Comparison of ENCODE assay signal across 8 cellular contexts in genomic region chr7:42745357-42746022, GRCh38.
DNase-seq lines count a peak whose midpoint lies in the region; ATAC-seq and TF ChIP-seq lines count a peak whose summit lies in the region.

No MANE protein-coding gene starts in this region.

- H3K9me3 ChIP-seq in prostate gland: no peaks in the 10 kb centered on the region

- H3K4me1 Mint-ChIP-seq in neural crest cell: peaks cover 29% of the 10 kb centered on the region

- no peaks in the 10 kb centered on the region for H3K27me3 ChIP-seq in prostate gland (replicated peaks; ENCODE audit: insufficient read depth)

- H3K4me3 ChIP-seq in coronary artery (no peak overlapping the region), prostate gland (no peak overlapping the region)

- no peak overlapping the region for H3K27ac ChIP-seq in coronary artery
- H3K27ac ChIP-seq in prostate gland: no peak overlapping the region

- peaks cover 5% of the 10 kb centered on the region for H3K36me3 Mint-ChIP-seq in neural crest cell (ENCODE audit: low read depth)

- H3K9me3 Mint-ChIP-seq in neural crest cell: peaks cover 17% of the 10 kb centered on the region

- H3K4me3 Mint-ChIP-seq in neural crest cell: no peak overlapping the region

- TF ChIP-seq CTCF in neural crest cell (conservative IDR thresholded peaks at IDR 0.05): peak; percentile 64
- no peak for TF ChIP-seq CTCF in coronary artery (IDR thresholded peaks at IDR 0.05)
- peak in 1 of 4 experiments; percentile 28 for TF ChIP-seq CTCF in prostate gland (IDR thresholded peaks at IDR 0.05)

- no peaks in the 10 kb centered on the region for H3K4me1 ChIP-seq in prostate gland (replicated peaks)

- no peak for TF ChIP-seq POLR2A in prostate gland (IDR thresholded peaks at IDR 0.05)

- DNase-seq in activated CD4-positive, CD25-positive, alpha-beta regulatory T cell treated with anti-CD3 and anti-CD28 coated beads, Interleukin-2, amount 50 U/mL, for 72 hours: peak; percentile 34
- DNase-seq in NCI-H446 treated with DMSO at 0.1 percent for 48 hours (lab: John Stamatoyannopoulos, UW) (peak; percentile 3), cerebellar cortex (ENCODE audit: low spot score) (peak; percentile 12), neural crest cell (ENCODE audit: low read depth, low spot score) (peak; percentile 44), coronary artery (ENCODE audit: low spot score) (no peak), prostate gland (ENCODE audit: low spot score) (no peak)

- ATAC-seq in activated CD4-positive, CD25-positive, alpha-beta regulatory T cell treated with anti-CD3 and anti-CD28 coated beads, Interleukin-2, amount 50 U/mL, for 24 hours: no peak
- no peak for ATAC-seq in HG02870 (IDR thresholded peaks at IDR 0.05; ENCODE audit: unreplicated experiment)

- no peaks in the 10 kb centered on the region for H3K27me3 Mint-ChIP-seq in neural crest cell (ENCODE audit: low read depth)

- WGBS in prostate gland: 33% methylated on average over 3 of the region's 3 CpGs

- no peak overlapping the region for H3K27ac Mint-ChIP-seq in neural crest cell (ENCODE audit: unreplicated experiment)

- H3K36me3 ChIP-seq in prostate gland: no peaks in the 10 kb centered on the region

- intact Hi-C loops in prostate gland (cut with DNase I): no loop called here

Comparison
In these comparisons a context has a peak if more than half of its experiments do, and no peak if none do; other contexts are left out.
1. DNase-seq: peak in activated CD4-positive, CD25-positive, alpha-beta regulatory T cell treated with anti-CD3 and anti-CD28 coated beads, Interleukin-2, amount 50 U/mL, for 72 hours (single experiment), NCI-H446 treated with DMSO at 0.1 percent for 48 hours (single experiment), cerebellar cortex (single experiment) and neural crest cell (single experiment); none in coronary artery (single experiment) and prostate gland (single experiment).